Comparison of ENCODE assay signal across 1 cellular context in the genomic region with DNA sequence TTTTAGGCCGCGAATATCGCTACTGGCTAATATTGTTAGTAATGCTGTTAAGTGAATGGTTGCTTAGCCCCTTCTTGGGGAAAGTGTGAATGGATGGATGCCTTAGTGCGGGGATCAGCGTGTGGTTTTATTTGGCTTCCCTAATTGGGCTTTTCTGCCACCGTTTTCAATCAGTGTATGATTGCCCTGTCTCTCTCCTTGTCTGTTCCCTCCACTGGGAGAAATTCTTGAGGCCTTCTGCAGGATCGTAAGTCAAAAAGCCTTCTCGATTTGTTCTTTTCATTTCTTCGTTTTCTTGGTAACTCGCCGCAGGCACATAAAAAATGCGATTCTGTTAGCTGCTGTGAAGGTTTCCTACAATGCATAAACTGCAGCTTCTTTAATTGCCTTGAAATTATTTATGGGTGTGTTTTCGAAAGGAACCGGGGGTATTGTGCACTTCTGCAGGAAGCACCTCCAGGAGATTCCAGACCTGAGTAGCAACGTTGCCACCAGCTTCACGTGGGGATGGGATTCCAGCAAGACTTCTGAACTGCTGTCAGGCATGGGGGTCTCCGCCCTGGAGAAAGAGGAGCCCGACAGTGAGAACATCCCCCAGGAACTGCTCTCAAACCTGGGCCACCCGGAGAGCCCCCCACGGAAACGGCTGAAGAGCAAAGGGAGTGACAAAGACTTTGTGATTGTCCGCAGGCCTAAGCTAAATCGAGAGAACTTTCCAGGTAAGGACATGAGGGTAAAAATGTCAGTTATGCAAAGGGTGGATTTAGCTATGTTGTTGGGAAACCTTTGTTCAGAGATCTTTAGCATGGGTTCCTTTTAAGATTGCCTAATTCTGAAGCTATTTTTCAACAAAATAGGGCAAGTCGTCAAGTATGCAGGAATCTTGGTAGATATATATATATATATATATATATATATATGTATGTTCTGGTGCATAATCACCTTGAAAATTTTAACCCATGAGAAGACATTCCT.
TF ChIP-seq lines count a peak whose summit lies in the region.

No MANE protein-coding gene starts in this region.

TF ChIP-seq in A549, 52 proteins besides CTCF, POLR2A, EP300 and RAD21 (continued from another document):
- no peak for TF ChIP-seq HES2 (IDR thresholded peaks at IDR 0.05)
